8 cellular contexts compared by ENCODE assay signal in genomic region chr7:116122972-116123595, GRCh38.
A peak's percentile ranks its signal among the peaks of the same experiment; 100 is the strongest.
DNase-seq lines count a peak whose midpoint lies in the region; ATAC-seq, FAIRE-seq and TF ChIP-seq lines count a peak whose summit lies in the region.

No MANE protein-coding gene starts in this region.

- TF ChIP-seq EP300 in gastroesophageal sphincter (IDR thresholded peaks at IDR 0.05) = no peak

- H3K36me3 ChIP-seq in gastroesophageal sphincter = no peaks in the 10 kb centered on the region
- no peaks in the 10 kb centered on the region for H3K36me3 ChIP-seq in thoracic aorta

- H3K27ac ChIP-seq in gastroesophageal sphincter (no peak overlapping the region), thoracic aorta (no peak overlapping the region)

- no peaks in the 10 kb centered on the region for H3K4me1 ChIP-seq in gastroesophageal sphincter
- no peaks in the 10 kb centered on the region for H3K4me1 ChIP-seq in thoracic aorta (ENCODE audit: control insufficient read depth in 1 of 2, low read depth in 2 of 2)

- H3K27me3 ChIP-seq in gastroesophageal sphincter (no peaks in the 10 kb centered on the region), thoracic aorta (replicated peaks; ENCODE audit: insufficient read depth) (no peaks in the 10 kb centered on the region)

- H3K4me3 ChIP-seq in GM12865 (ENCODE audit: low read depth, low read length) (no peak overlapping the region), gastroesophageal sphincter (no peak overlapping the region), thoracic aorta (no peak overlapping the region)

- DNase-seq in A172 (ENCODE audit: low spot score) (peak; percentile 57), GM12865 (ENCODE audit: low read depth) (peak; percentile 58), HTR-8/SVneo (ENCODE audit: insufficient read length, low spot score) (peak; percentile 1), SKM-1 (lab: John Stamatoyannopoulos, UW; ENCODE audit: unreplicated experiment) (peak; percentile 11), thoracic aorta (ENCODE audit: low spot score) (no peak), NCI-H2196 treated with DMSO at 0.1 percent for 48 hours (lab: John Stamatoyannopoulos, UW; ENCODE audit: unreplicated experiment) (no peak), GOT3 (lab: John Stamatoyannopoulos, UW) (no peak)

- no peak for TF ChIP-seq POLR2A in gastroesophageal sphincter (IDR thresholded peaks at IDR 0.05)

- TF ChIP-seq CTCF in GM12865 (IDR thresholded peaks at IDR 0.05; ENCODE audit: insufficient read depth, low read depth, low read length, missing control alignments) (peak; percentile 63), gastroesophageal sphincter (IDR thresholded peaks at IDR 0.05) (peak; percentile 33 to 63 (median 44)), thoracic aorta (IDR thresholded peaks at IDR 0.05) (peak; percentile 40)

- no peak for FAIRE-seq in HTR-8/SVneo (lab: Jason Lieb, UNC)

- 41 to 57% methylated on average over 3 of the region's 3 CpGs for WGBS in gastroesophageal sphincter (ENCODE audit: low coverage in 1 of 2), 2 donors

- ATAC-seq in gastroesophageal sphincter (no peak), thoracic aorta (ENCODE audit: insufficient number of reproducible peaks, low FRiP score, low read depth) (no peak)

- H3K9me3 ChIP-seq in gastroesophageal sphincter = peaks cover 0 to 6% (median 0%) of the 10 kb centered on the region in 3 donors
- peaks cover 3% of the 10 kb centered on the region for H3K9me3 ChIP-seq in thoracic aorta

Comparison
In these comparisons a context has a peak if more than half of its experiments do, and no peak if none do; other contexts are left out.
1. DNase-seq: peak in A172 (single experiment), GM12865 (single experiment), HTR-8/SVneo (single experiment) and SKM-1 (single experiment); none in thoracic aorta (single experiment), NCI-H2196 treated with DMSO at 0.1 percent for 48 hours (single experiment) and GOT3 (single experiment).
2. Peak in every context shown above with its lines, with median percentiles within 50 percentile points of each other: CTCF ChIP-seq.